In genomic region chr3:64740232-64740631, GRCh38 we compare ENCODE assay signal across 14 cellular contexts.
DNase-seq lines count a peak whose midpoint lies in the region; ATAC-seq and TF ChIP-seq lines count a peak whose summit lies in the region.
"Had no signal": no experiment of that assay in that cellular context is flagged by ENCODE, and none has a peak within 500 bp of the region (broad histone marks: within the 10 kb centered on the region; RNA-seq: fewer than 3 reads in every experiment).

No MANE protein-coding gene starts in this region.

- DNase-seq in Ammon's horn (ENCODE audit: low spot score): peak; percentile 4
- peak; percentile 23 for DNase-seq in astrocyte of the cerebellum (ENCODE audit: low read depth)
- DNase-seq in foreskin melanocyte: peak; percentile 46
- DNase-seq in Kasumi-1 (lab: John Stamatoyannopoulos, UW): no peak
- DNase-seq in NCI-H524 (lab: John Stamatoyannopoulos, UW): no peak
- DNase-seq: activated CD8-positive, alpha-beta T cell treated with anti-CD3 and anti-CD28 coated beads for 36 hours; activated gamma-delta T cell; DMS79; H9; left colon had no signal

- H3K27ac ChIP-seq in rectal smooth muscle tissue (ENCODE audit: low read depth, low read length): peak overlapping the region; percentile 41
- H3K27ac ChIP-seq: HL-60 had no signal

- H3K4me3 ChIP-seq in astrocyte of the cerebellum (ENCODE audit: low read depth, low read length): no peak overlapping the region
- no peak overlapping the region for H3K4me3 ChIP-seq in rectal smooth muscle tissue (ENCODE audit: low read length)

- ATAC-seq in GM21367 (IDR thresholded peaks at IDR 0.05; ENCODE audit: unreplicated experiment) (no peak), GM21447 (IDR thresholded peaks at IDR 0.05; ENCODE audit: unreplicated experiment) (no peak)
- ATAC-seq: activated CD8-positive, alpha-beta T cell treated with anti-CD3 and anti-CD28 coated beads for 36 hours; left colon had no signal

- no peaks in the 10 kb centered on the region for H3K27me3 ChIP-seq in rectal smooth muscle tissue (ENCODE audit: control insufficient read depth, insufficient read depth, low read length)

- no peaks in the 10 kb centered on the region for H3K36me3 ChIP-seq in rectal smooth muscle tissue (ENCODE audit: control insufficient read depth, insufficient read depth, low read length)

- TF ChIP-seq CTCF in astrocyte of the cerebellum (IDR thresholded peaks at IDR 0.05; ENCODE audit: low read depth, low read length, missing control alignments): no peak

- in situ Hi-C loops in astrocyte of the cerebellum (cut with HindIII; ENCODE audit: low sequenced_read_pairs): no loop called here

- peaks cover 8% of the 10 kb centered on the region for H3K4me1 ChIP-seq in rectal smooth muscle tissue (ENCODE audit: control insufficient read depth, insufficient read depth, low read length)

- no peak overlapping the region for H3K9ac ChIP-seq in rectal smooth muscle tissue (ENCODE audit: low read length)

Comparison
In these comparisons a context has a peak if more than half of its experiments do, and no peak if none do; other contexts are left out.
1. DNase-seq: peak in Ammon's horn (single experiment), astrocyte of the cerebellum (single experiment) and foreskin melanocyte (single experiment); none in Kasumi-1 (0 of 2) and NCI-H524 (0 of 2).